Comparison of ENCODE assay signal across 1 cellular context in genomic region chr12:6914246-6914947, GRCh38.
TF ChIP-seq lines count a peak whose summit lies in the region.

TSS of gene ENO2 (plus strand) at chr12:6914580. CDS start at chr12:6915833, 1,253 bp downstream.

TF ChIP-seq in GM12878, 131 proteins besides CTCF, POLR2A, EP300 and RAD21 (continued from another document and continues in another):
- TF ChIP-seq ZBTB40 (IDR thresholded peaks at IDR 0.05; ENCODE audit: borderline replicate concordance) (no peak), LARP7 (IDR thresholded peaks at IDR 0.05) (peak; percentile 53; the same call in 1 of the 2 replicates), ZNF274 (IDR thresholded peaks at IDR 0.05; ENCODE audit: insufficient read depth, insufficient read length) (no peak), BCLAF1 (IDR thresholded peaks at IDR 0.05) (no peak), ATF2 (IDR thresholded peaks at IDR 0.05; ENCODE audit: low read length) (no peak), HDAC2 (IDR thresholded peaks at IDR 0.05) (no peak), CUX1 (IDR thresholded peaks at IDR 0.05; ENCODE audit: insufficient replicate concordance, low read depth, low read length) (no peak), ZBTB33 (IDR thresholded peaks at IDR 0.05) (no peak), SP1 (IDR thresholded peaks at IDR 0.05; ENCODE audit: low read depth, low read length) (no peak), ATF3 (IDR thresholded peaks at IDR 0.05; ENCODE audit: borderline replicate concordance, extremely low read depth, low read depth, low read length) (no peak), PAX8 (IDR thresholded peaks at IDR 0.05) (no peak), MAX (IDR thresholded peaks at IDR 0.05; ENCODE audit: low read depth, low read length) (peak; percentile 56; the same call in 1 of the 2 replicates), PBX3 (IDR thresholded peaks at IDR 0.05; ENCODE audit: insufficient replicate concordance, low read depth, low read length) (no peak), CBFB (IDR thresholded peaks at IDR 0.05; ENCODE audit: low read depth) (no peak), SMAD1 (IDR thresholded peaks at IDR 0.05; ENCODE audit: low read depth, partially characterized antibody) (no peak), EGR1 (IDR thresholded peaks at IDR 0.05; ENCODE audit: borderline replicate concordance in 1 of 2, low read depth in 2 of 2, low read length in 2 of 2) (no peak), CREM (IDR thresholded peaks at IDR 0.05; ENCODE audit: low read depth) (no peak), HDAC6 (IDR thresholded peaks at IDR 0.05; ENCODE audit: unreplicated experiment) (peak; percentile 53), SPI1 (IDR thresholded peaks at IDR 0.05; ENCODE audit: borderline replicate concordance, insufficient read depth, low read depth, low read length) (no peak), BHLHE40 (IDR thresholded peaks at IDR 0.05; ENCODE audit: borderline replicate concordance in 1 of 2, low read depth in 2 of 2, low read length in 1 of 2) (peak; percentile 40 to 78; a peak in 3 of 4 replicates), RELA (IDR thresholded peaks at IDR 0.05; ENCODE audit: borderline replicate concordance, partially characterized antibody) (no peak), SMARCA5 (IDR thresholded peaks at IDR 0.05) (peak; percentile 28; the same call in 1 of the 2 replicates), HDGF (IDR thresholded peaks at IDR 0.05) (0 out of 2 replicates have a peak, but pooled peaks have one; percentile 24), RAD51 (IDR thresholded peaks at IDR 0.05) (peak; percentile 49; the same call in 1 of the 2 replicates), IRF5 (IDR thresholded peaks at IDR 0.05; ENCODE audit: borderline replicate concordance) (no peak), IRF3 (IDR thresholded peaks at IDR 0.05) (no peak), EED (IDR thresholded peaks at IDR 0.05; ENCODE audit: low read depth) (no peak), HSF1 (IDR thresholded peaks at IDR 0.05; ENCODE audit: low read depth, low read length) (no peak), KLF5 (IDR thresholded peaks at IDR 0.05; ENCODE audit: partially characterized antibody) (no peak), JUND (IDR thresholded peaks at IDR 0.05; ENCODE audit: low read depth, low read length) (no peak), IKZF2 (IDR thresholded peaks at IDR 0.05) (no peak), YBX1 (IDR thresholded peaks at IDR 0.05) (no peak), RUNX3 (IDR thresholded peaks at IDR 0.05; ENCODE audit: low read length) (0 out of 2 replicates have a peak, but pooled peaks have one; percentile 18), ATF7 (IDR thresholded peaks at IDR 0.05; ENCODE audit: low read depth) (no peak), SREBF1 (IDR thresholded peaks at IDR 0.05; ENCODE audit: low read length) (no peak), BCL11A (IDR thresholded peaks at IDR 0.05; ENCODE audit: low read depth, low read length) (no peak), RB1 (IDR thresholded peaks at IDR 0.05; ENCODE audit: borderline replicate concordance) (peak; percentile 34; the same call in 1 of the 2 replicates), RFX5 (IDR thresholded peaks at IDR 0.05; ENCODE audit: low read depth, low read length) (no peak)
